ENCODE assay signal across 8 cellular contexts in genomic region chr6:117601811-117602150, GRCh38. TPM values are rescaled to one million over a fixed set of nuclear protein-coding genes. Genes with fewer than 3 reads are reported as not detected.
DNase-seq lines count a peak whose midpoint lies in the region; ATAC-seq and TF ChIP-seq lines count a peak whose summit lies in the region.

No MANE protein-coding gene starts in this region.

- peak overlapping the region; percentile 53 to 87 for H3K4me3 ChIP-seq in CD4-positive, alpha-beta memory T cell (ENCODE audit: low read length in 2 of 2)
- H3K4me3 ChIP-seq in right atrium auricular region (peak overlapping the region; percentile 81 to 82), skeletal muscle tissue (ENCODE audit: low read length in 3 of 3) (peak overlapping the region; percentile 94 to 99 (median 94))

- peak overlapping the region; percentile 75 for H3K27ac ChIP-seq in CD4-positive, alpha-beta memory T cell (ENCODE audit: low read depth, low read length)
- peak overlapping the region; percentile 90 to 93 for H3K27ac ChIP-seq in right atrium auricular region
- H3K27ac ChIP-seq in skeletal muscle tissue (ENCODE audit: low read depth, low read length): peak overlapping the region; percentile 89

- POLR2A ChIA-PET in CD4-positive, alpha-beta memory T cell (lab: Charles Lee; ENCODE audit: partially characterized antibody): interaction anchor here (0.8 to 4.7 kb wide), 9 partner anchors 18 to 1745 kb away, joined by 3 to 55 read pairs (median 6); partner anchors contain the start of genes ASF1A and DCBLD1

- no peaks in the 10 kb centered on the region for H3K9me3 ChIP-seq in CD4-positive, alpha-beta memory T cell (ENCODE audit: control insufficient read depth in 1 of 2, low read length in 2 of 2)
- no peaks in the 10 kb centered on the region for H3K9me3 ChIP-seq in right atrium auricular region
- no peaks in the 10 kb centered on the region for H3K9me3 ChIP-seq in skeletal muscle tissue (ENCODE audit: control insufficient read depth in 3 of 3, low read length in 3 of 3)

- no peaks in the 10 kb centered on the region for H3K36me3 ChIP-seq in CD4-positive, alpha-beta memory T cell (ENCODE audit: insufficient read depth, low read length)
- no peaks in the 10 kb centered on the region for H3K36me3 ChIP-seq in right atrium auricular region
- peaks cover 0 to 9% (median 2%) of the 10 kb centered on the region in 3 donors for H3K36me3 ChIP-seq in skeletal muscle tissue (ENCODE audit: control insufficient read depth in 3 of 3, insufficient read depth in 3 of 3, low read length in 3 of 3)

- H3K27me3 Mint-ChIP-seq in CD4-positive, alpha-beta memory T cell: peaks cover 0 to 3% of the 10 kb centered on the region in 2 donors
- no peaks in the 10 kb centered on the region for H3K27me3 Mint-ChIP-seq in activated T-helper 1 cell treated with anti-CD3 and anti-CD28 coated beads, Interleukin-12 subunit alpha, Interleukin-12 subunit beta, Interleukin-2, Interleukin-4 antibody, amounts not matched to agents 30 ng/mL and 10 ng/mL and 1 ng/mL, durations not matched to agents 14 hours and 24 hours and 36 hours (ENCODE audit: insufficient read depth)

- CTCF ChIA-PET in CD4-positive, alpha-beta memory T cell (lab: Charles Lee; ENCODE audit: partially characterized antibody): interaction anchor here (0.7 to 6.0 kb wide), 7 partner anchors 9 to 1275 kb away, joined by 3 to 100 read pairs (median 4); no protein-coding TSS in a partner anchor

- peaks cover 0 to 1% (median 0%) of the 10 kb centered on the region in 8 donors for H3K9me3 Mint-ChIP-seq in CD4-positive, alpha-beta memory T cell
- peaks cover 15% of the 10 kb centered on the region for H3K9me3 Mint-ChIP-seq in activated T-helper 1 cell treated with anti-CD3 and anti-CD28 coated beads, Interleukin-12 subunit alpha, Interleukin-12 subunit beta, Interleukin-2, Interleukin-4 antibody, amounts not matched to agents 30 ng/mL and 10 ng/mL and 1 ng/mL, durations not matched to agents 14 hours and 24 hours and 36 hours

- intact Hi-C loops in CD4-positive, alpha-beta memory T cell (cut with micrococcal nuclease): loop anchor here (1.0 to 10.0 kb wide), 9 partner anchors 52 to 1749 kb away; partner anchors contain the start of genes ASF1A, DCBLD1, KPNA5 and NT5DC1
- intact Hi-C loops in activated T-helper 1 cell treated with anti-CD3 and anti-CD28 coated beads, Interleukin-12 subunit alpha, Interleukin-12 subunit beta, Interleukin-2, Interleukin-4 antibody, amounts not matched to agents 30 ng/mL and 10 ng/mL and 1 ng/mL, durations not matched to agents 14 hours and 24 hours and 36 hours (cut with micrococcal nuclease): loop anchor here (1.0 to 10.0 kb wide), 11 partner anchors 17 to 1746 kb away; partner anchors contain the start of genes DCBLD1, KPNA5, MAN1A1 and NUS1

- ATAC-seq in GM19467 (IDR thresholded peaks at IDR 0.05; ENCODE audit: unreplicated experiment) (peak; percentile 7), HG03469 (IDR thresholded peaks at IDR 0.05; ENCODE audit: unreplicated experiment) (peak; percentile 3)

- peak overlapping the region; percentile 96 to 100 (median 100) for H3K4me3 Mint-ChIP-seq in CD4-positive, alpha-beta memory T cell
- peak overlapping the region; percentile 99 for H3K4me3 Mint-ChIP-seq in activated T-helper 1 cell treated with anti-CD3 and anti-CD28 coated beads, Interleukin-12 subunit alpha, Interleukin-12 subunit beta, Interleukin-2, Interleukin-4 antibody, amounts not matched to agents 30 ng/mL and 10 ng/mL and 1 ng/mL, durations not matched to agents 14 hours and 24 hours and 36 hours

- H3K27me3 ChIP-seq in CD4-positive, alpha-beta memory T cell (ENCODE audit: insufficient read depth, low read length): no peaks in the 10 kb centered on the region
- H3K27me3 ChIP-seq in right atrium auricular region: no peaks in the 10 kb centered on the region
- no peaks in the 10 kb centered on the region for H3K27me3 ChIP-seq in skeletal muscle tissue (ENCODE audit: control insufficient read depth in 3 of 3, insufficient read depth in 3 of 3, low read length in 3 of 3)

- H3K9ac ChIP-seq in skeletal muscle tissue (ENCODE audit: low read depth in 1 of 3, low read length in 3 of 3): peak overlapping the region; percentile 87 to 97 (median 94)

- peaks cover 38% of the 10 kb centered on the region for H3K4me1 ChIP-seq in CD4-positive, alpha-beta memory T cell (ENCODE audit: insufficient read depth, low read length)
- H3K4me1 ChIP-seq in right atrium auricular region (peaks cover 0 to 29% of the 10 kb centered on the region in 2 donors), skeletal muscle tissue (ENCODE audit: control insufficient read depth in 3 of 3, insufficient read depth in 3 of 3, low read length in 3 of 3) (peaks cover 10 to 23% (median 22%) of the 10 kb centered on the region in 3 donors)

- H3K36me3 Mint-ChIP-seq in CD4-positive, alpha-beta memory T cell: peaks cover 25 to 31% of the 10 kb centered on the region in 2 donors
- H3K36me3 Mint-ChIP-seq in activated T-helper 1 cell treated with anti-CD3 and anti-CD28 coated beads, Interleukin-12 subunit alpha, Interleukin-12 subunit beta, Interleukin-2, Interleukin-4 antibody, amounts not matched to agents 30 ng/mL and 10 ng/mL and 1 ng/mL, durations not matched to agents 14 hours and 24 hours and 36 hours (ENCODE audit: low read depth): peaks cover 32% of the 10 kb centered on the region

- no peak for TF ChIP-seq CTCF in right atrium auricular region (IDR thresholded peaks at IDR 0.05)

- peak in 1 of 5 donors; percentile 15 for DNase-seq in CD4-positive, alpha-beta memory T cell
- no peak for DNase-seq in activated T-helper 1 cell treated with anti-CD3 and anti-CD28 coated beads, Interleukin-12 subunit alpha, Interleukin-12 subunit beta, Interleukin-2, Interleukin-4 antibody, amounts not matched to agents 30 ng/mL and 10 ng/mL and 1 ng/mL, durations not matched to agents 14 hours and 24 hours and 36 hours (ENCODE audit: low spot score)
- DNase-seq in right atrium auricular region (ENCODE audit: low spot score) (no peak), SHP77 treated with DMSO at 0.1 percent for 48 hours (lab: John Stamatoyannopoulos, UW) (no peak)
- no peak for DNase-seq in stimulated activated CD4-positive, alpha-beta T cell treated with anti-CD3 and anti-CD28 coated beads, Interleukin-1b, Interleukin-23, amount 100 ng/mL, for 48 hours

- peak overlapping the region; percentile 79 to 100 (median 99) for H3K27ac Mint-ChIP-seq in CD4-positive, alpha-beta memory T cell
- H3K27ac Mint-ChIP-seq in activated T-helper 1 cell treated with anti-CD3 and anti-CD28 coated beads, Interleukin-12 subunit alpha, Interleukin-12 subunit beta, Interleukin-2, Interleukin-4 antibody, amounts not matched to agents 30 ng/mL and 10 ng/mL and 1 ng/mL, durations not matched to agents 14 hours and 24 hours and 36 hours: peak overlapping the region; percentile 100

- H3K4me1 Mint-ChIP-seq in CD4-positive, alpha-beta memory T cell: peaks cover 34 to 52% (median 43%) of the 10 kb centered on the region in 4 donors
- H3K4me1 Mint-ChIP-seq in activated T-helper 1 cell treated with anti-CD3 and anti-CD28 coated beads, Interleukin-12 subunit alpha, Interleukin-12 subunit beta, Interleukin-2, Interleukin-4 antibody, amounts not matched to agents 30 ng/mL and 10 ng/mL and 1 ng/mL, durations not matched to agents 14 hours and 24 hours and 36 hours (ENCODE audit: low read depth): peaks cover 44% of the 10 kb centered on the region

RNA-seq across cellular contexts. Expression of gene GOPC, which starts 0.5 kb away (rescaled TPM):
- 10 to 100 TPM; 37.7 to 37.8 TPM for total RNA-seq in CD4-positive, alpha-beta memory T cell
- polyA plus RNA-seq in CD4-positive, alpha-beta memory T cell: 10 to 100 TPM; 14.6 to 15.5 TPM
- total RNA-seq in activated T-helper 1 cell treated with anti-CD3 and anti-CD28 coated beads, Interleukin-12 subunit alpha, Interleukin-12 subunit beta, Interleukin-2, Interleukin-4 antibody, amounts not matched to agents 30 ng/mL and 10 ng/mL and 1 ng/mL, durations not matched to agents 14 hours and 24 hours and 36 hours: 23.6 and 24.3 TPM in 2 replicates
- total RNA-seq in right atrium auricular region: 10 to 100 TPM; 20.8 to 24.7 TPM
- total RNA-seq in skeletal muscle tissue: 31.8 TPM
